In the genomic region with DNA sequence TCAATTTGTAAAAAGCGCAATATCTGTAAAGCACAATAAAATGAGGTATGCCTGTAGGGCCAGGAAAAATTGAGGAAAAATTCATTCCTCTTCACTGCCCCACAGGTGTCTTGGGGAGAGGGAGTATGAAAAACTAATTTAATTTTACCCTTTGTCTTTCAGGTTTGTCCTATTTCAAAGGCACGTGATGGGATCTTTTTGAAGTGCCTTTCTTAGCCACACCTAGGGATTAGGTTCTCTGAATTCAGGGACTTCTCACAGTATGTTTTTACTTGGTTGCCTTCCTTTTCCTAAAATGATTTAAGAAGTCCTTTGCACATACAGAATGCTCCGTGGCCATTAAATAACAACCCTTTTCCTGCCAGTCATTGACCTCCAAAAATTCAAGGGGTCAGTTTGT, we compare ENCODE assay signal across 16 cellular contexts.
DNase-seq lines count a peak whose midpoint lies in the region; ATAC-seq and TF ChIP-seq lines count a peak whose summit lies in the region.
"Had no signal": no experiment of that assay in that cellular context is flagged by ENCODE, and none has a peak within 500 bp of the region (broad histone marks: within the 10 kb centered on the region; RNA-seq: fewer than 3 reads in every experiment).

No MANE protein-coding gene starts in this region.

- H3K79me1 ChIP-seq in IMR-90 (ENCODE audit: low read depth in 1 of 2, low read length in 2 of 2): peaks cover 19 to 59% of the 10 kb centered on the region in 2 experiments

- peak overlapping the region; percentile 38 for H3K27ac Mint-ChIP-seq in activated naive CD4-positive, alpha-beta T cell treated with anti-CD3 and anti-CD28 coated beads, Interleukin-2, amount 50 U/mL, for 24 hours
- peak overlapping the region; percentile 65 for H3K27ac Mint-ChIP-seq in activated naive CD8-positive, alpha-beta T cell treated with anti-CD3 and anti-CD28 coated beads for 36 hours
- H3K27ac Mint-ChIP-seq in effector memory CD8-positive, alpha-beta T cell: peak overlapping the region in 1 of 2 donors; percentile 67

- no peaks in the 10 kb centered on the region for H3K9me3 Mint-ChIP-seq in activated naive CD4-positive, alpha-beta T cell treated with anti-CD3 and anti-CD28 coated beads, Interleukin-2, amount 50 U/mL, for 24 hours
- peaks cover 3% of the 10 kb centered on the region for H3K9me3 Mint-ChIP-seq in activated naive CD8-positive, alpha-beta T cell treated with anti-CD3 and anti-CD28 coated beads for 36 hours
- H3K9me3 Mint-ChIP-seq in effector memory CD8-positive, alpha-beta T cell: no peaks in the 10 kb centered on the region

- in situ Hi-C loops in IMR-90 (cut with MboI; ENCODE audit: low sequenced_read_pairs) (no loop called here), gastrocnemius medialis (cut with MboI; ENCODE audit: low sequenced_read_pairs in 4 of 4) (no loop called here)

- no peak overlapping the region for H2AK5ac ChIP-seq in IMR-90 (ENCODE audit: low read depth, low read length)

- H3K27me3 ChIP-seq in IMR-90 (ENCODE audit: control insufficient read depth, insufficient read depth, low read length) (no peaks in the 10 kb centered on the region), gastrocnemius medialis (no peaks in the 10 kb centered on the region)
- H3K27me3 ChIP-seq: ovary had no signal

- WGBS in IMR-90 (ENCODE audit: extremely low coverage in 2 of 2, insufficient read length in 1 of 2), 2 experiments: no CpG with 5 or more reads among the region's 3 CpGs

- peak overlapping the region; percentile 43; the same call in 1 of the 2 replicates for H3K18ac ChIP-seq in IMR-90 (ENCODE audit: low read depth, low read length)

- H4K20me1 ChIP-seq in IMR-90 (ENCODE audit: insufficient read depth, low read length): peaks cover 3% of the 10 kb centered on the region

- H3K4me1 Mint-ChIP-seq in activated naive CD4-positive, alpha-beta T cell treated with anti-CD3 and anti-CD28 coated beads, Interleukin-2, amount 50 U/mL, for 24 hours: peaks cover 74% of the 10 kb centered on the region
- peaks cover 54% of the 10 kb centered on the region for H3K4me1 Mint-ChIP-seq in activated naive CD8-positive, alpha-beta T cell treated with anti-CD3 and anti-CD28 coated beads for 36 hours
- peaks cover 42 to 56% of the 10 kb centered on the region in 2 donors for H3K4me1 Mint-ChIP-seq in effector memory CD8-positive, alpha-beta T cell (ENCODE audit: low read depth in 2 of 2)

- no peak for TF ChIP-seq RAD21 in IMR-90 (IDR thresholded peaks at IDR 0.05; ENCODE audit: low read length)

- H3K56ac ChIP-seq in IMR-90 (ENCODE audit: extremely low read depth, insufficient read depth, low read length): no peak overlapping the region

- H3K4me3 ChIP-seq in IMR-90 (ENCODE audit: insufficient read depth, low read depth, low read length) (no peak overlapping the region), gastrocnemius medialis (no peak overlapping the region)
- H3K4me3 ChIP-seq: ovary had no signal

- H3K9me3 ChIP-seq in IMR-90 (ENCODE audit: control insufficient read depth, insufficient read depth, low read length): peaks cover 6% of the 10 kb centered on the region
- no peaks in the 10 kb centered on the region for H3K9me3 ChIP-seq in gastrocnemius medialis
- H3K9me3 ChIP-seq: ovary had no signal

- H3K9ac ChIP-seq in IMR-90 (ENCODE audit: low read depth, low read length): no peak overlapping the region

- no peak overlapping the region for H2AK9ac ChIP-seq in IMR-90 (replicated peaks; ENCODE audit: low read depth, low read length, poor library complexity)

- H3K4me3 Mint-ChIP-seq in activated naive CD4-positive, alpha-beta T cell treated with anti-CD3 and anti-CD28 coated beads, Interleukin-2, amount 50 U/mL, for 24 hours: no peak overlapping the region
- H3K4me3 Mint-ChIP-seq in activated naive CD8-positive, alpha-beta T cell treated with anti-CD3 and anti-CD28 coated beads for 36 hours: no peak overlapping the region
- no peak overlapping the region for H3K4me3 Mint-ChIP-seq in effector memory CD8-positive, alpha-beta T cell

- no peak overlapping the region for H4K8ac ChIP-seq in IMR-90 (ENCODE audit: low read depth in 2 of 2, low read length in 2 of 2)

- no peak overlapping the region for H2BK20ac ChIP-seq in IMR-90 (ENCODE audit: low read depth, low read length)

- H3K27ac ChIP-seq in IMR-90 (ENCODE audit: insufficient read depth, low read length): no peak overlapping the region
- peak overlapping the region in 3 of 4 donors; percentile 1 to 60 (median 40) for H3K27ac ChIP-seq in gastrocnemius medialis
- H3K27ac ChIP-seq: ovary had no signal

- H2BK15ac ChIP-seq in IMR-90 (ENCODE audit: low read depth, low read length): no peak overlapping the region

- ATAC-seq in IMR-90 (ENCODE audit: low read depth) (no peak), gastrocnemius medialis (no peak), HG02759 (IDR thresholded peaks at IDR 0.05; ENCODE audit: unreplicated experiment) (no peak)
- no peak for ATAC-seq in effector memory CD8-positive, alpha-beta T cell (replicated peaks)
- ATAC-seq: left lobe of liver had no signal

- BruUV-seq in IMR-90 (replicated peaks; lab: Mats Ljungman, UMichigan): no TSS peak

- H2BK120ac ChIP-seq in IMR-90 (ENCODE audit: low read depth, low read length): no peak overlapping the region

- H4K5ac ChIP-seq in IMR-90 (ENCODE audit: low read depth, low read length): no peak overlapping the region

- intact Hi-C loops in IMR-90 (cut with micrococcal nuclease) (no loop called here), gastrocnemius medialis (cut with DNase I; ENCODE audit: low total_unique reads) (no loop called here)

- H3K27me3 Mint-ChIP-seq in activated naive CD4-positive, alpha-beta T cell treated with anti-CD3 and anti-CD28 coated beads, Interleukin-2, amount 50 U/mL, for 24 hours: no peaks in the 10 kb centered on the region
- no peaks in the 10 kb centered on the region for H3K27me3 Mint-ChIP-seq in activated naive CD8-positive, alpha-beta T cell treated with anti-CD3 and anti-CD28 coated beads for 36 hours
- no peaks in the 10 kb centered on the region for H3K27me3 Mint-ChIP-seq in effector memory CD8-positive, alpha-beta T cell

- H3K23ac ChIP-seq in IMR-90 (ENCODE audit: low read depth, low read length): no peak overlapping the region

- no peak overlapping the region for H4K91ac ChIP-seq in IMR-90 (ENCODE audit: insufficient read depth, low read depth, low read length)

- H3K36me3 Mint-ChIP-seq in activated naive CD4-positive, alpha-beta T cell treated with anti-CD3 and anti-CD28 coated beads, Interleukin-2, amount 50 U/mL, for 24 hours: peaks cover 15% of the 10 kb centered on the region
- peaks cover 43% of the 10 kb centered on the region for H3K36me3 Mint-ChIP-seq in activated naive CD8-positive, alpha-beta T cell treated with anti-CD3 and anti-CD28 coated beads for 36 hours
- H3K36me3 Mint-ChIP-seq in effector memory CD8-positive, alpha-beta T cell (ENCODE audit: insufficient read depth): peaks cover 10% of the 10 kb centered on the region

- H3K14ac ChIP-seq in IMR-90 (replicated peaks; ENCODE audit: low read depth, low read length): no peak overlapping the region

- TF ChIP-seq POLR2A in IMR-90 (IDR thresholded peaks at IDR 0.05; ENCODE audit: low read depth, low read length) (no peak), gastrocnemius medialis (IDR thresholded peaks at IDR 0.05) (no peak)

- no peak overlapping the region for H3K4ac ChIP-seq in IMR-90 (ENCODE audit: low read depth, low read length)

- no peak for TF ChIP-seq CTCF in IMR-90 (conservative IDR thresholded peaks at IDR 0.05; ENCODE audit: low read depth, low read length)
- TF ChIP-seq CTCF in gastrocnemius medialis (IDR thresholded peaks at IDR 0.05 in 4 of 5, conservative IDR thresholded peaks at IDR 0.05 in 1 of 5): no peak

- CTCF ChIA-PET in IMR-90 (lab: Yijun Ruan, JAX): no interaction called here

- no peak overlapping the region for H3K4me2 ChIP-seq in IMR-90 (ENCODE audit: low read depth, low read length)

- H3K4me1 ChIP-seq in IMR-90 (ENCODE audit: control insufficient read depth, insufficient read depth, low read length) (peaks cover 5% of the 10 kb centered on the region), gastrocnemius medialis (peaks cover 50 to 58% of the 10 kb centered on the region in 2 donors)

- dilution Hi-C loops in IMR-90 (cut with HindIII; ENCODE audit: low sequenced_read_pairs, unreplicated experiment): no loop called here

- DNase-seq in activated naive CD4-positive, alpha-beta T cell treated with anti-CD3 and anti-CD28 coated beads, Interleukin-2, amount 50 U/mL, for 16 hours: no peak
- DNase-seq in IMR-90 (no peak), gastrocnemius medialis (no peak), HuH-7 (ENCODE audit: low spot score) (no peak)
- DNase-seq in activated naive CD8-positive, alpha-beta T cell treated with anti-CD3 and anti-CD28 coated beads for 36 hours: no peak
- no peak for DNase-seq in effector memory CD8-positive, alpha-beta T cell
- DNase-seq: activated effector memory CD4-positive, alpha-beta T cell treated with Interleukin-2 at 50 U/mL for 16 hours; EL; foreskin fibroblast; NCI-H1092; NCI-H2171 treated with DMSO at 0.1 percent for 48 hours; NCI-H774; ovary had no signal

- no peak overlapping the region for H2AFZ ChIP-seq in IMR-90 (replicated peaks; ENCODE audit: low read length, poor library complexity)

- POLR2A ChIA-PET in IMR-90 (lab: Charles Lee; ENCODE audit: unreplicated experiment): no interaction called here

- 0 out of 2 replicates have a peak, but pooled peaks cover 2% of the 10 kb centered on the region for H3K36me3 ChIP-seq in IMR-90 (ENCODE audit: control insufficient read depth, insufficient read depth, low read length)
- H3K36me3 ChIP-seq in gastrocnemius medialis: no peaks in the 10 kb centered on the region
- H3K36me3 ChIP-seq: ovary had no signal

- H2BK5ac ChIP-seq in IMR-90 (ENCODE audit: low read depth, low read length, poor library complexity, severe bottlenecking): no peak overlapping the region

- H3K9me1 ChIP-seq in IMR-90 (ENCODE audit: insufficient read depth, low read length): peaks cover 7% of the 10 kb centered on the region

TF ChIP-seq in IMR-90, 13 proteins besides CTCF, POLR2A, EP300 and RAD21 (continues in another document):
- TF ChIP-seq SMC3 (IDR thresholded peaks at IDR 0.05; ENCODE audit: low read depth, low read length) (no peak), MAZ (IDR thresholded peaks at IDR 0.05; ENCODE audit: borderline replicate concordance, low read depth, low read length) (no peak), BHLHE40 (IDR thresholded peaks at IDR 0.05; ENCODE audit: low read depth, low read length) (no peak), FOS (IDR thresholded peaks at IDR 0.05; ENCODE audit: low read depth, low read length) (no peak)
- TF ChIP-seq, protein P1, sequence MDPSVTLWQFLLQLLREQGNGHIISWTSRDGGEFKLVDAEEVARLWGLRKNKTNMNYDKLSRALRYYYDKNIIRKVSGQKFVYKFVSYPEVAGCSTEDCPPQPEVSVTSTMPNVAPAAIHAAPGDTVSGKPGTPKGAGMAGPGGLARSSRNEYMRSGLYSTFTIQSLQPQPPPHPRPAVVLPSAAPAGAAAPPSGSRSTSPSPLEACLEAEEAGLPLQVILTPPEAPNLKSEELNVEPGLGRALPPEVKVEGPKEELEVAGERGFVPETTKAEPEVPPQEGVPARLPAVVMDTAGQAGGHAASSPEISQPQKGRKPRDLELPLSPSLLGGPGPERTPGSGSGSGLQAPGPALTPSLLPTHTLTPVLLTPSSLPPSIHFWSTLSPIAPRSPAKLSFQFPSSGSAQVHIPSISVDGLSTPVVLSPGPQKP (IDR thresholded peaks at IDR 0.05; ENCODE audit: borderline replicate concordance, low read depth, low read length): no peak
